21 cellular contexts compared by ENCODE assay signal in the genomic region with DNA sequence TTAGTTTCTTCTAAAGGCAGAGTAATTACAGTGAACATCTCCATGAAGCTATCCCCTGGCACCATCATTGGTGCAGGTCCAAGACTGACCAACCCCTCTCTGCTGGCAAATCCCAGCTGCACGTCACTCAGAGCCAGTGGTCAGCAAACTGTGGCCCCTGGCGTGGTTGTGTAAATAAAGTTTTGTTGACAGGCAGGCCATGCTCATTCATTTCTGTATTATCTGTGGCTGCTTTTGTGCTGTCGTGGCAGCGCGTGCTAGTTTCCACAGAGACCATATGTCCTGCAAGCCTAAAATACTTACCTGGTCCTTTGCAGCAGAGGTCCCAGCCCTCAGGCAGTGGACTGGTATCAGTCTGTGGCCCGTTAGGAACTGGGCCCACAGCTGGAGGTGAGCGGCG.
"Had no signal": no experiment of that assay in that cellular context is flagged by ENCODE, and none has a peak within 500 bp of the region (broad histone marks: within the 10 kb centered on the region; RNA-seq: fewer than 3 reads in every experiment).

No MANE protein-coding gene starts in this region.

- ATAC-seq: Panc1, PC-3 had no signal

- H3K9me3 ChIP-seq: SK-N-SH had no signal

- H3K4me2 ChIP-seq: KMS-11, SK-N-SH had no signal

- H3K9ac ChIP-seq: KMS-11, SK-N-SH had no signal

- DNase-seq: IMR-90, Kasumi-1, MM.1S, NCI-H1048, NCI-H1105, NCI-H1417, NCI-H1436 treated with DMSO at 0.1 percent for 48 hours, NCI-H1694, NCI-H187 treated with DMSO at 0.1 percent for 48 hours, NCI-H2029 treated with DMSO at 0.1 percent for 48 hours, NCI-H2171 treated with DMSO at 0.1 percent for 48 hours, NCI-H345, NCI-H524, NCI-H526 treated with DMSO at 0.1 percent for 48 hours, NCI-H748 treated with DMSO at 0.1 percent for 48 hours, PC-3, SHP77, SK-N-SH had no signal

- H3K27ac ChIP-seq: KMS-11, RWPE1 had no signal
